ENCODE assay signal across 22 cellular contexts in the genomic region with DNA sequence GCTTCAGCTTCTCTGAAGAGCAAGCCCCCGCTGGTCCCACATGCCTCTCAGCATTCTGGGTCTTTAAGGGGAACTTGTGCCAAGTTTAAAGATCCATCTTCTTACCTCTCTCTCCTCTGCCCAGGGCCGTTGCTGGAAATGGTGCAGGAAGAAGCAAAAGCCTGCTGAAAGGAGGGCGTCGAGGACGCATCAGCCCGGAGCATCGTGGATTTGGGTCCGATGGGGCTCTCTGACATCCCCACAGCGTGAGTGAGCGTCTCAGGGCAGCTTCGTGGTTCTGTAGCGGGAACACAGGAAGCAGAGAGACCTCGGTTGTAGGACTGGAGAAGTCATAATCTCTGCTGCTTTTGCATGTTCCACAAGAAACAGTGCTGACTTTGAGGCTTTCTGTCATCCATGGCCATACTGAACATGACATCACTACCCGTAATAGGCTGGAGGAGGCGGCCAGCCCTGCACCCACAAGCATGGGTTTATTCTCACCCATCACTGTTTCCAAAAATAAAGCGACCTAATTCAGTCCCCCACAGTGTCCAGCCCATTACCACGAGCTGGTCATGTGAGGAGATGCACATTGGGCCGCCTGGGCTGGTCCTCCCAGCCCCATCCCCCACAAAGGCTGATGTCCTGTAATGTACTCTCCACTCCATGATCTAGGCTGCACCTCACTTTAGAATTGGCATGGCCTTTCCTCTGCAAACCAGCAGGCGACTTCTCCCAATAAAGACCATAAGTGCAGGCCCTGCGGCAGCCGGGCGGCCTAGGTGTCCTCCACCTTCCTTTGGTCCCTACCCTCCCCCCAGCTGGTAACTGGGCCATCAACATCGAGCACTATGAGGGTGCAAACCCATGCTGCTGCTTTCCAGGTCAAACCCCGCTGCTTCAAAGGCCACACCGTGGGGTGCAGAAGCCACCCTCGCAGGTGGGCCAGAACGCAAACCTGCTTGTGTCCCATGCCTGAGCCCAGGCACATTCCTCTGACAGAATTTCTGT.
A peak's percentile ranks its signal among the peaks of the same experiment; 100 is the strongest.
DNase-seq lines count a peak whose midpoint lies in the region; ATAC-seq and TF ChIP-seq lines count a peak whose summit lies in the region.
"Had no signal": no experiment of that assay in that cellular context is flagged by ENCODE, and none has a peak within 500 bp of the region (broad histone marks: within the 10 kb centered on the region; RNA-seq: fewer than 3 reads in every experiment).

No MANE protein-coding gene starts in this region.

- H3K4me3 ChIP-seq in BLaER1 (no peak overlapping the region), heart right ventricle (no peak overlapping the region), parathyroid adenoma (ENCODE audit: low read depth, low read length) (no peak overlapping the region), GM23248 (no peak overlapping the region)
- H3K4me3 ChIP-seq: GM12878, HAP-1, MG63, SJCRH30, spleen had no signal

- H3K27ac ChIP-seq in BLaER1, result no peak overlapping the region
- peak overlapping the region; percentile 16; the same call in 1 of the 2 replicates for H3K27ac ChIP-seq in RWPE1
- H3K27ac ChIP-seq in heart right ventricle, result peak overlapping the region in 8 of 10 donors; percentile 3 to 76 (median 61)
- peak overlapping the region; percentile 80 for H3K27ac ChIP-seq in parathyroid adenoma
- H3K27ac ChIP-seq in GM23248, result no peak overlapping the region
- H3K27ac ChIP-seq: SJCRH30, spleen had no signal

- intact Hi-C loops in heart right ventricle (cut with DNase I), result loop anchor here in 1 of 10 donors (5.0 kb wide), 1 partner anchor 77 kb away; no protein-coding TSS in a partner anchor

- H3K9me2 ChIP-seq in GM23248 (ENCODE audit: insufficient read depth), result no peaks in the 10 kb centered on the region

- H3K9me3 Mint-ChIP-seq in T-cell, result peaks cover 5 to 8% (median 6%) of the 10 kb centered on the region in 3 donors

- peaks cover 0 to 3% of the 10 kb centered on the region in 2 donors for H3K27me3 Mint-ChIP-seq in T-cell
- H3K27me3 Mint-ChIP-seq: activated B cell treated with CpG ODN at 0.5 μM for 24 hours had no signal

- no peaks in the 10 kb centered on the region for H3F3A ChIP-seq in GM23248 (ENCODE audit: insufficient read depth)

- H3K27ac Mint-ChIP-seq in T-cell, result no peak overlapping the region
- H3K27ac Mint-ChIP-seq: activated B cell treated with CpG ODN at 0.5 μM for 24 hours; activated CD8-positive, alpha-beta T cell treated with anti-CD3 and anti-CD28 coated beads, Interleukin-2, amount 10 ng/mL, durations not matched to agents 7 days and 5 days; CD4-positive, CD25-positive, alpha-beta regulatory T cell had no signal

- no peak for DNase-seq in RWPE1 (ENCODE audit: low spot score)
- peak in 1 of 2 donors; percentile 38 for DNase-seq in heart right ventricle
- DNase-seq in GM23248, result no peak
- DNase-seq in T-cell, result no peak
- DNase-seq in ACHN, result no peak
- DNase-seq in middle frontal gyrus (ENCODE audit: extremely low spot score, low spot score), result no peak
- DNase-seq: activated B cell treated with CpG ODN at 0.5 μM for 24 hours; activated CD8-positive, alpha-beta T cell treated with anti-CD3 and anti-CD28 coated beads, Interleukin-2, amount 10 ng/mL, durations not matched to agents 7 days and 5 days; CD4-positive, CD25-positive, alpha-beta regulatory T cell; DMS 273 treated with DMSO at 0.1 percent for 48 hours; GF-D8; MG63; NCI-H146; NCI-H2171 treated with DMSO at 0.1 percent for 48 hours; NCI-H774; OCI-M1; SJCRH30; spleen had no signal

- H3K36me3 Mint-ChIP-seq in T-cell, result no peaks in the 10 kb centered on the region
- H3K36me3 Mint-ChIP-seq: CD4-positive, CD25-positive, alpha-beta regulatory T cell had no signal

- H3K36me3 ChIP-seq in BLaER1, result peaks cover 47% of the 10 kb centered on the region
- peaks cover 0 to 61% (median 24%) of the 10 kb centered on the region in 9 donors for H3K36me3 ChIP-seq in heart right ventricle
- no peaks in the 10 kb centered on the region for H3K36me3 ChIP-seq in parathyroid adenoma (ENCODE audit: control insufficient read depth, insufficient read depth, low read length)
- no peaks in the 10 kb centered on the region; the same call in 1 of the 2 replicates for H3K36me3 ChIP-seq in GM23248 (ENCODE audit: low read depth)

- 70 to 78% methylated on average over 27 of the region's 27 CpGs for WGBS in heart right ventricle, 2 donors
- 97 to 98% methylated on average over 27 of the region's 27 CpGs for whole genome bisulfite sequencing in GM23248 (ENCODE audit: low coverage in 1 of 2, low lambda C conversion rate in 2 of 2, missing lambda C conversion rate in 2 of 2), 2 experiments

- H3K4me1 Mint-ChIP-seq in T-cell, result no peaks in the 10 kb centered on the region
- H3K4me1 Mint-ChIP-seq: activated B cell treated with CpG ODN at 0.5 μM for 24 hours; CD4-positive, CD25-positive, alpha-beta regulatory T cell had no signal

- in situ Hi-C loops in GM23248 (cut with MboI) (no loop called here), ACHN (cut with HindIII; ENCODE audit: low pct_ligation_motif_present, low pct_unique_long_range_greater_than_20kb, low sequenced_read_pairs) (no loop called here)

- H3K79me2 ChIP-seq in parathyroid adenoma (peaks cover 5% of the 10 kb centered on the region), GM23248 (ENCODE audit: insufficient read depth) (no peaks in the 10 kb centered on the region; the same call in 1 of the 2 replicates)

- no peaks in the 10 kb centered on the region for H3K27me3 ChIP-seq in BLaER1
- no peaks in the 10 kb centered on the region for H3K27me3 ChIP-seq in heart right ventricle
- no peaks in the 10 kb centered on the region for H3K27me3 ChIP-seq in parathyroid adenoma (ENCODE audit: control insufficient read depth, insufficient read depth, low read length)
- no peaks in the 10 kb centered on the region for H3K27me3 ChIP-seq in GM23248 (replicated peaks; ENCODE audit: insufficient read depth)
- H3K27me3 ChIP-seq: MG63, SJCRH30, spleen had no signal

- ATAC-seq in heart right ventricle (peak; percentile 59 to 89 (median 78)), T-cell (replicated peaks in 1 of 4) (no peak)
- ATAC-seq: activated CD8-positive, alpha-beta T cell treated with anti-CD3 and anti-CD28 coated beads, Interleukin-2, amount 10 ng/mL, durations not matched to agents 7 days and 5 days; GM12878 had no signal

- H3K9me3 ChIP-seq in BLaER1 (peaks cover 14% of the 10 kb centered on the region), heart right ventricle (peaks cover 0 to 12% (median 0%) of the 10 kb centered on the region in 11 donors), parathyroid adenoma (ENCODE audit: control insufficient read depth, low read length) (no peaks in the 10 kb centered on the region), GM23248 (ENCODE audit: low read depth) (no peaks in the 10 kb centered on the region)
- H3K9me3 ChIP-seq: HAP-1, MG63, SJCRH30 had no signal

- peak overlapping the region; percentile 30; the same call in 1 of the 2 replicates for H3K4me2 ChIP-seq in BLaER1
- H3K4me2 ChIP-seq in parathyroid adenoma (ENCODE audit: low read length), result no peak overlapping the region
- H3K4me2 ChIP-seq in GM23248 (ENCODE audit: unreplicated experiment), result no peak overlapping the region

- H3K4me1 ChIP-seq in BLaER1 (peaks cover 10% of the 10 kb centered on the region), heart right ventricle (peaks cover 0 to 39% (median 22%) of the 10 kb centered on the region in 9 donors), parathyroid adenoma (peaks cover 41% of the 10 kb centered on the region), GM23248 (ENCODE audit: insufficient read depth) (no peaks in the 10 kb centered on the region)
- H3K4me1 ChIP-seq: HAP-1, SJCRH30, spleen had no signal

- H3K4me3 Mint-ChIP-seq in T-cell, result no peak overlapping the region
- H3K4me3 Mint-ChIP-seq: activated B cell treated with CpG ODN at 0.5 μM for 24 hours; activated CD8-positive, alpha-beta T cell treated with anti-CD3 and anti-CD28 coated beads, Interleukin-2, amount 10 ng/mL, durations not matched to agents 7 days and 5 days had no signal

- POLR2A ChIA-PET in RWPE1 (lab: Yijun Ruan, JAX; ENCODE audit: low non-redundant PET) (no interaction called here), T-cell (lab: Charles Lee) (no interaction called here)

- no peak for TF ChIP-seq CTCF in RWPE1 (conservative IDR thresholded peaks at IDR 0.05; ENCODE audit: low read depth)
- TF ChIP-seq CTCF in heart right ventricle (IDR thresholded peaks at IDR 0.05), result no peak
- TF ChIP-seq CTCF in parathyroid adenoma (IDR thresholded peaks at IDR 0.05), result no peak

- CTCF ChIA-PET in RWPE1 (lab: Yijun Ruan, JAX) (no interaction called here), T-cell (lab: Charles Lee) (no interaction called here)

- no peaks in the 10 kb centered on the region for H4K20me1 ChIP-seq in BLaER1
- H4K20me1 ChIP-seq in GM23248 (ENCODE audit: insufficient read depth), result no peaks in the 10 kb centered on the region

- H2AFZ ChIP-seq in parathyroid adenoma (no peak overlapping the region), GM23248 (no peak overlapping the region)

- no peak overlapping the region for H3K9ac ChIP-seq in BLaER1
- no peak overlapping the region for H3K9ac ChIP-seq in parathyroid adenoma
- no peak overlapping the region for H3K9ac ChIP-seq in GM23248

Comparison
In these comparisons a context has a peak if more than half of its experiments do, and no peak if none do; other contexts are left out.
1. H3K27ac ChIP-seq: peak in RWPE1 (single experiment), heart right ventricle (8 of 10) and parathyroid adenoma (single experiment); none in BLaER1 (single experiment) and GM23248 (single experiment).
2. ATAC-seq: peak in heart right ventricle (8 of 8); none in T-cell (0 of 4).